ENCODE assay signal across 8 cellular contexts in the genomic region with DNA sequence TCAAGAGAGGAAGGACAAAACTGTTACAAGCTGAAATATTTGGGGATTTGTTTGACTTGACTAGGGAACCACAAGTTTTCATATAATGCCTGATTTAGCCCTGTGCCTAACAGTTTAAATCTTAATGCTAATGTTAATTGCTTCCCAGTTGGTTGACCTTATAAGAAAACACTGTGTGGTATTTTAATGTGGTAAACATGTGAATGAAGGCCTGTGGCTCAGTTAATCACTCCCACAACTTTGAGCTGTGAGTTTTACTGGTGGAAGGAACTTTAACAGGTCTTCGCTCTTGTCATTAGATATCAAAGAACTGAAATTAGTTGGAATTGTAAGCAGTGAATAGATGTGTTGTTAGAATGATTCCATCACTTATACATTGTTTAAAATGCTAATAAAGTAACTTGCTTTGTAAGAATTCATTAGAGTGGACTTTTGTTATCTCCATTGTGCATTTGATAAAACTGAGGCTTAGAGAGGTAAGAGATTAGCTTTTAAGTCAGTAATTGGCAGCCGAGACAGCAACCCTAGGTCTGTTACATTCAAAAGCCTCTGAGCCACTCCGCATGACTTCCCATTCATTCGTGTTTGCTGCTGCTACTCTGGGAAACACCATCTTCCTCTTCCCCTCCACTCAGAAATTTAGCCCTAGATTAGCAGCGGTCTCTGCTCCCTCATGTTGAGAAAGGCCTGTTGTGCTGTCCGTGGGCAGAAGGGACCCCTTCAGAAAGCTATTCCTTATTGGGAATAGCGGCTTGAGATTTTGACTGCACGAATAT. TPM values are rescaled to one million over a fixed set of nuclear protein-coding genes. Genes with fewer than 3 reads are reported as not detected.
DNase-seq lines count a peak whose midpoint lies in the region; ATAC-seq and TF ChIP-seq lines count a peak whose summit lies in the region.

No MANE protein-coding gene starts in this region.

- no peak for ATAC-seq in thoracic aorta (ENCODE audit: insufficient number of reproducible peaks, low FRiP score, low read depth)

- peaks cover 4% of the 10 kb centered on the region for H3K36me3 ChIP-seq in thoracic aorta

- H3K27me3 ChIP-seq in thoracic aorta (replicated peaks; ENCODE audit: insufficient read depth) = no peaks in the 10 kb centered on the region

- POLR2A ChIA-PET in AG04449 (lab: Yijun Ruan, JAX) = interaction anchor here (1.4 kb wide), 1 partner anchor 11 kb away, joined by 4 read pairs; no protein-coding TSS in a partner anchor

- in situ Hi-C loops in astrocyte of the spinal cord (cut with HindIII; ENCODE audit: low sequenced_read_pairs) = no loop called here

- CTCF ChIA-PET in AG04449 (lab: Yijun Ruan, JAX) = no interaction called here

- TF ChIP-seq CTCF in AG04449 (IDR thresholded peaks at IDR 0.05; ENCODE audit: insufficient read depth, low read length, missing control alignments) (no peak), GM12864 (IDR thresholded peaks at IDR 0.05; ENCODE audit: low read depth, low read length, missing control alignments) (no peak), astrocyte of the spinal cord (IDR thresholded peaks at IDR 0.05; ENCODE audit: low read depth, low read length) (no peak), thoracic aorta (IDR thresholded peaks at IDR 0.05) (no peak)

- H3K9me3 ChIP-seq in thoracic aorta = no peaks in the 10 kb centered on the region

- H3K27ac ChIP-seq in thoracic aorta = peak overlapping the region; percentile 96 to 97

- H3K4me1 ChIP-seq in thoracic aorta (ENCODE audit: control insufficient read depth in 1 of 2, low read depth in 2 of 2) = peaks cover 7 to 13% of the 10 kb centered on the region in 2 donors

- H3K4me3 ChIP-seq in AG04449 (ENCODE audit: low read depth, low read length) (peak overlapping the region; percentile 91), GM12864 (ENCODE audit: low read depth, low read length) (peak overlapping the region; percentile 95), astrocyte of the spinal cord (ENCODE audit: low read depth, low read length) (peak overlapping the region; percentile 80), thoracic aorta (peak overlapping the region; percentile 96)

- DNase-seq in AG04449 (ENCODE audit: low read depth, low spot score) = no peak
- no peak for DNase-seq in GM12864 (ENCODE audit: low read depth)
- DNase-seq in NCI-H69 (lab: John Stamatoyannopoulos, UW) = peak; percentile 88
- DNase-seq in astrocyte of the spinal cord (ENCODE audit: low read depth, low spot score) = peak; percentile 22
- DNase-seq in kidney tubule cell (ENCODE audit: low spot score) = peak; percentile 45
- DNase-seq in thoracic aorta (ENCODE audit: low spot score) = no peak
- no peak for DNase-seq in foreskin melanocyte
- DNase-seq in NCI-H187 treated with DMSO at 0.1 percent for 48 hours (lab: John Stamatoyannopoulos, UW) = no peak

RNA-seq across cellular contexts. Expression of gene TBK1, which starts 1.0 kb away (rescaled TPM):
- total RNA-seq in thoracic aorta = 10 to 100 TPM; 26.3 to 39.3 TPM

RNA-seq across cellular contexts. Expression of gene XPOT, which starts 46.7 kb away (rescaled TPM):
- total RNA-seq in thoracic aorta = 10 to 100 TPM; 50.1 to 53.0 TPM

Comparison
In these comparisons a context has a peak if more than half of its experiments do, and no peak if none do; other contexts are left out.
1. DNase-seq: peak in NCI-H69 (single experiment), astrocyte of the spinal cord (single experiment) and kidney tubule cell (single experiment); none in AG04449 (single experiment), GM12864 (single experiment), thoracic aorta (single experiment), foreskin melanocyte (single experiment) and NCI-H187 treated with DMSO at 0.1 percent for 48 hours (single experiment).
2. Peak in every context shown above with its lines, with median percentiles within 50 percentile points of each other: H3K4me3 ChIP-seq.